Comparison of ENCODE assay signal across 23 cellular contexts in the genomic region with DNA sequence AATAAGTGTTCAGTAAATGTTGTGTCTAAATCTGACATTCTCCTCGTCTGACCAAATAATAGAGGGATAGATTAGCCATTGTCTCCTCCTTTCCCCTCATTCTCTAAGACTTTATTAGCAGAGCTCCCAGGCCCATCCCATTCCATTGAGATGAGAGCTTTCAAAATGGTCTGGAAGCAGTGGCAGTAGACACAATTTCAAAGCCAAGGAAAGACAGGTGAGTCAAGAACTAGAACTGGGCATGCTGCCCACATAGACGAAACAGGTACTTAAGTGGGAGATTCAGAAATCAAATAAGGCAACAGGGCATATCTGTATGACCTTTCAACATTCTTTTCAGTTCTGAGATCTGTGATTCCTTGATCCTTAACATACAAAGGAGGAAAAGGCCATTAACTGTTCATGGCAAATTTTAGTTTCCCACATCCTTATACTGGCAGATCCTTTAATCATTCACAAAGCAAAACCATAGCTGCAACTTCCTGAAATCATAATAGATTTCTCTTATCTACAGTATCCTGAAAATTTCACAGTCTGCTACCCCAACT.
"Had no signal": no experiment of that assay in that cellular context is flagged by ENCODE, and none has a peak within 500 bp of the region (broad histone marks: within the 10 kb centered on the region; RNA-seq: fewer than 3 reads in every experiment).

No MANE protein-coding gene starts in this region.

- H3K9me3 ChIP-seq: gastrocnemius medialis, heart right ventricle, mucosa of descending colon, neutrophil, stomach, thoracic aorta, uterus had no signal

- DNase-seq: cortex of kidney; dorsolateral prefrontal cortex; effector CD8-positive, alpha-beta T cell; gastrocnemius medialis; heart right ventricle; islet precursor cell; left cardiac atrium; left ventricle myocardium superior; mammary epithelial cell; mucosa of descending colon; naive thymus-derived CD8-positive, alpha-beta T cell; posterior cingulate gyrus; right cardiac atrium; small intestine; stimulated activated CD4-positive, alpha-beta T cell treated with anti-CD3 and anti-CD28 coated beads, Interleukin-12 subunit alpha, Interleukin-12 subunit beta, amount 100 ng/mL, for 4 hours; stimulated activated naive CD4-positive, alpha-beta T cell; stomach; substantia nigra; trophoblast cell; uterus had no signal

- H3K27ac ChIP-seq: dorsolateral prefrontal cortex, gastrocnemius medialis, heart right ventricle, neutrophil, stomach, thoracic aorta, uterus had no signal

- H3K4me1 ChIP-seq: gastrocnemius medialis, stomach, uterus had no signal

- H3K36me3 Mint-ChIP-seq: naive thymus-derived CD8-positive, alpha-beta T cell had no signal

- H3K27ac Mint-ChIP-seq: naive thymus-derived CD8-positive, alpha-beta T cell had no signal

- H3K4me1 Mint-ChIP-seq: naive thymus-derived CD8-positive, alpha-beta T cell had no signal

- ATAC-seq: esophagus mucosa; gastrocnemius medialis; heart right ventricle; left cardiac atrium; left ventricle myocardium superior; mucosa of descending colon; naive thymus-derived CD8-positive, alpha-beta T cell; right cardiac atrium had no signal

- H3K4me3 Mint-ChIP-seq: naive thymus-derived CD8-positive, alpha-beta T cell had no signal

- H3K4me3 ChIP-seq: dorsolateral prefrontal cortex, gastrocnemius medialis, heart right ventricle, mucosa of descending colon, stomach, thoracic aorta, uterus had no signal

- H3K36me3 ChIP-seq: gastrocnemius medialis, heart right ventricle, neutrophil, stomach, thoracic aorta, uterus had no signal

- H3K27me3 ChIP-seq: gastrocnemius medialis, heart right ventricle, neutrophil, stomach, uterus had no signal
